6 cellular contexts compared by ENCODE assay signal in the genomic region with DNA sequence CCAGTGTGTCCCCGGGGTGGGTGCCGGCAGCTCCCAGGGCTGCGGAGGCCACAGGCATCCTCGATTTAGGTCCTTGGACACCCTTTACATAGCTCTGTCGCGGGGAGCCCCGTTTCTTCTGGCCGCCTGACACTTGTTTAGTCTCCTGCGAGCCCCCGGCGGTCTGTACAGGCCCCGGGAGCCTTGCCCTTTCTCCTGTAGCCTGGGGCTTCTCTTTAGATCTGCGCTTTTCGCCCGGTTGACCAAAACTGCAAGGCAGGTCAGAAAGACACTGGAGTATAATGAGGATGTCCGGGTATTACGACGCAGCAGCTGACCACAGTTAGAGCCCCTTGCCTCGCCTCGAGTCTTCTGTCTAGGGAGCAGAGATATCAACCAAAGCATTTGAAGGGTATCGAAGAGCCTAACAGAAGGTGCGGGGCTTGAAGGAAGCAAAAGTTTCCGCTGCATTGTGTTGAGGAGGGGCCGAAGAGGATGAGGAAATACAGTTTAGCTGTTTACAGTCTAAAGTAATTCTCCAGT. TPM values are rescaled to one million over a fixed set of nuclear protein-coding genes. Genes with fewer than 3 reads are reported as not detected.
A peak's percentile ranks its signal among the peaks of the same experiment; 100 is the strongest.
DNase-seq lines count a peak whose midpoint lies in the region; ATAC-seq, FAIRE-seq and TF ChIP-seq lines count a peak whose summit lies in the region.

No MANE protein-coding gene starts in this region.

- DNase-seq in cardiac muscle cell (ENCODE audit: low read depth in 1 of 2, low spot score in 1 of 2): no peak
- DNase-seq in cardiac septum (ENCODE audit: low spot score): no peak
- no peak for DNase-seq in WERI-Rb-1
- DNase-seq in HepG2 (ENCODE audit: low spot score): no peak
- no peak for DNase-seq in GM19238 (ENCODE audit: insufficient read length, low spot score)
- no peak for DNase-seq in activated CD4-positive, alpha-beta T cell treated with anti-CD3 and anti-CD28 coated beads for 1 hour

- TF ChIP-seq CTCF in cardiac muscle cell (IDR thresholded peaks at IDR 0.05; ENCODE audit: low read depth, low read length): no peak
- TF ChIP-seq CTCF in WERI-Rb-1 (IDR thresholded peaks at IDR 0.05; ENCODE audit: low read depth, low read length): no peak
- TF ChIP-seq CTCF in HepG2 (CRISPR knock-in tag; IDR thresholded peaks at IDR 0.05): no peak

- FAIRE-seq in HepG2 (lab: Jason Lieb, UNC): no peak

- peaks cover 25% of the 10 kb centered on the region for H3K79me2 ChIP-seq in HepG2 (ENCODE audit: insufficient read depth, low read length)

- H3K4me3 ChIP-seq in cardiac muscle cell: peak overlapping the region; percentile 57
- peak overlapping the region; percentile 76 for H3K4me3 ChIP-seq in WERI-Rb-1 (ENCODE audit: low read depth, low read length)
- H3K4me3 ChIP-seq in HepG2 (replicated peaks in 1 of 3; ENCODE audit: insufficient read depth in 1 of 3, low read depth in 2 of 3, low read length in 3 of 3): peak overlapping the region; percentile 61 to 79 (median 70)

- H3K27me3 ChIP-seq in cardiac muscle cell (no peaks in the 10 kb centered on the region), WERI-Rb-1 (ENCODE audit: insufficient read depth, low read depth, severe bottlenecking) (no peaks in the 10 kb centered on the region), HepG2 (ENCODE audit: control insufficient read depth in 1 of 2, insufficient read depth in 2 of 2, low read length in 2 of 2) (no peaks in the 10 kb centered on the region)

- H3K9me3 ChIP-seq in cardiac muscle cell (ENCODE audit: low read depth): no peaks in the 10 kb centered on the region
- no peaks in the 10 kb centered on the region for H3K9me3 ChIP-seq in WERI-Rb-1 (ENCODE audit: severe bottlenecking)
- H3K9me3 ChIP-seq in HepG2 (ENCODE audit: low read length): no peaks in the 10 kb centered on the region

- BruUV-seq in HepG2 (replicated peaks; lab: Mats Ljungman, UMichigan): TSS peak; percentile 71

- peak overlapping the region; percentile 70 for H3K4me2 ChIP-seq in HepG2 (ENCODE audit: low read depth, low read length)

- TF ChIP-seq RAD21 in HepG2 (CRISPR knock-in tag; IDR thresholded peaks at IDR 0.05): no peak

- TF ChIP-seq EP300 in HepG2 (IDR thresholded peaks at IDR 0.05; ENCODE audit: low read depth in 2 of 2, low read length in 2 of 2) (no peak), HepG2 (CRISPR knock-in tag; IDR thresholded peaks at IDR 0.05; ENCODE audit: borderline replicate concordance) (no peak)

- no peaks in the 10 kb centered on the region for H4K20me1 ChIP-seq in HepG2 (ENCODE audit: insufficient read depth, low read length)

- in situ Hi-C loops in HepG2 (cut with HindIII; ENCODE audit: extremely low pct_ligation_motif_present, low pct_unique_long_range_greater_than_20kb): no loop called here

- CTCF ChIA-PET in HepG2 (lab: Yijun Ruan, JAX; ENCODE audit: low intra/inter-chr PET ratio, low total read pairs): no interaction called here

- intact Hi-C loops in cardiac septum (cut with DNase I) (loop anchor here (2.0 kb wide), 1 partner anchor 45 kb away; a partner anchor contains a TSS), HepG2 (cut with micrococcal nuclease; ENCODE audit: unreplicated experiment) (loop anchor here (5.0 kb wide), 1 partner anchor 44 kb away; a partner anchor contains a TSS)

- POLR2A ChIA-PET in HepG2 (lab: Yijun Ruan, JAX): interaction anchor here (1.3 kb wide), 1 partner anchor 45 kb away, joined by 7 read pairs; a partner anchor contains a TSS

- H3K4me1 ChIP-seq in cardiac muscle cell (ENCODE audit: low read depth) (no peaks in the 10 kb centered on the region), HepG2 (ENCODE audit: insufficient read depth, low read length) (peaks cover 45% of the 10 kb centered on the region)

- 0% methylated on average over 3 of the region's 24 CpGs for WGBS in HepG2 (ENCODE audit: low lambda C conversion rate)

- H3K36me3 ChIP-seq in cardiac muscle cell: no peaks in the 10 kb centered on the region
- peaks cover 38% of the 10 kb centered on the region for H3K36me3 ChIP-seq in WERI-Rb-1
- H3K36me3 ChIP-seq in HepG2 (replicated peaks in 1 of 2; ENCODE audit: control insufficient read depth in 1 of 2, insufficient read depth in 2 of 2, low read length in 2 of 2): peaks cover 0 to 6% of the 10 kb centered on the region in 2 experiments; a peak in 1 of 5 replicates

- no peak overlapping the region for H2AFZ ChIP-seq in HepG2 (ENCODE audit: low read length)

- H3K9ac ChIP-seq in HepG2 (ENCODE audit: insufficient read depth, low read depth, low read length): peak overlapping the region; percentile 74

- TF ChIP-seq POLR2A in HepG2 (IDR thresholded peaks at IDR 0.05; ENCODE audit: insufficient read depth in 1 of 2, low read depth in 2 of 2, low read length in 2 of 2): no peak

- ATAC-seq in HepG2: peak; percentile 24

- H3K27ac ChIP-seq in cardiac muscle cell (peak overlapping the region; percentile 44), WERI-Rb-1 (peak overlapping the region; percentile 88), HepG2 (ENCODE audit: extremely low read length, insufficient read depth, low read length) (peak overlapping the region; percentile 67)

RNA-seq across cellular contexts. Expression of a gene that starts 0.4 kb away (rescaled TPM):
- total RNA-seq in cardiac muscle cell (6.0 and 7.6 TPM in 2 replicates), cardiac septum (15.6 TPM), HepG2 (2016; rRNA removed; fragmentation: Illumina TruSeq; extraction: Trizol) (24.3 and 44.2 TPM in 2 replicates)
- polyA plus RNA-seq in cardiac muscle cell (24.7 and 28.0 TPM in 2 replicates), HepG2 (2011; rRNA removed) (16.1 and 19.8 TPM in 2 replicates)
- 2.4 and 3.1 TPM in 2 replicates for total RNA-seq in HepG2 (2016; cell fraction: cytosol; rRNA removed; fragmentation: Illumina TruSeq; extraction: Trizol; ENCODE audit: low read depth)
- total RNA-seq in HepG2 (2016; cell fraction: insoluble cytoplasmic fraction; rRNA removed; fragmentation: Illumina TruSeq; extraction: Trizol): 25.6 and 47.6 TPM in 2 replicates
- total RNA-seq in HepG2 (2016; cell fraction: membrane; rRNA removed; fragmentation: Illumina TruSeq; extraction: Trizol): 13.5 and 13.7 TPM in 2 replicates
- 12.9 and 17.1 TPM in 2 replicates for total RNA-seq in HepG2 (2016; cell fraction: nucleus; rRNA removed; fragmentation: Illumina TruSeq; extraction: Trizol)
- polyA plus RNA-seq in HepG2 (2011; cell fraction: cytosol; rRNA removed): 11.8 and 16.5 TPM in 2 replicates
- polyA plus RNA-seq in HepG2 (2011; cell fraction: nucleus; rRNA removed): 5.8 and 6.0 TPM in 2 replicates
- polyA plus RNA-seq in HepG2 (2012): 14.4 and 18.3 TPM in 2 replicates
- polyA plus RNA-seq in HepG2 (2016; cell fraction: cytosol; fragmentation: Illumina TruSeq; extraction: Trizol; ENCODE audit: low read depth): 2.5 and 2.8 TPM in 2 replicates
- polyA plus RNA-seq in HepG2 (2016; cell fraction: insoluble cytoplasmic fraction; fragmentation: Illumina TruSeq; extraction: Trizol; ENCODE audit: low read depth): 57.9 and 58.3 TPM in 2 replicates
- polyA plus RNA-seq in HepG2 (2016; cell fraction: membrane; fragmentation: Illumina TruSeq; extraction: Trizol; ENCODE audit: low read depth): 8.6 and 9.5 TPM in 2 replicates
- polyA plus RNA-seq in HepG2 (2016; cell fraction: nucleus; fragmentation: Illumina TruSeq; extraction: Trizol; ENCODE audit: insufficient read depth, low read depth): 22.5 and 24.9 TPM in 2 replicates
- polyA minus RNA-seq in HepG2 (2011; rRNA and poly(A)+ RNA removed; ENCODE audit: low replicate concordance): 9.4 and 25.7 TPM in 2 replicates
- polyA minus RNA-seq in HepG2 (2011; cell fraction: cytosol; rRNA and poly(A)+ RNA removed): 16.2 and 17.1 TPM in 2 replicates
- polyA minus RNA-seq in HepG2 (2011; cell fraction: nucleus; rRNA and poly(A)+ RNA removed): 15.1 and 18.4 TPM in 2 replicates

RNA-seq across cellular contexts. Expression of a gene that starts 0.8 kb away (rescaled TPM):
- 23.3 and 48.7 TPM in 2 replicates for total RNA-seq in cardiac muscle cell
- polyA plus RNA-seq in cardiac muscle cell: 25.6 and 32.0 TPM in 2 replicates
- total RNA-seq in cardiac septum: 19.4 TPM
- 5.2 and 5.6 TPM in 2 replicates for total RNA-seq in HepG2 (2016; rRNA removed; fragmentation: Illumina TruSeq; extraction: Trizol)
- total RNA-seq in HepG2 (2016; cell fraction: cytosol; rRNA removed; fragmentation: Illumina TruSeq; extraction: Trizol; ENCODE audit: low read depth): 29.5 and 32.5 TPM in 2 replicates
- total RNA-seq in HepG2 (2016; cell fraction: insoluble cytoplasmic fraction; rRNA removed; fragmentation: Illumina TruSeq; extraction: Trizol): 6.6 and 8.1 TPM in 2 replicates
- 24.2 and 27.3 TPM in 2 replicates for total RNA-seq in HepG2 (2016; cell fraction: membrane; rRNA removed; fragmentation: Illumina TruSeq; extraction: Trizol)
- 0.65 and 1.8 TPM in 2 replicates for total RNA-seq in HepG2 (2016; cell fraction: nucleus; rRNA removed; fragmentation: Illumina TruSeq; extraction: Trizol)
- 8.3 and 11.5 TPM in 2 replicates for polyA plus RNA-seq in HepG2 (2011; rRNA removed)
- 8.2 and 9.2 TPM in 2 replicates for polyA plus RNA-seq in HepG2 (2011; cell fraction: cytosol; rRNA removed)
- polyA plus RNA-seq in HepG2 (2011; cell fraction: nucleus; rRNA removed): 3.1 and 3.7 TPM in 2 replicates
- polyA plus RNA-seq in HepG2 (2012): 4.6 and 7.2 TPM in 2 replicates
- polyA plus RNA-seq in HepG2 (2016; cell fraction: cytosol; fragmentation: Illumina TruSeq; extraction: Trizol; ENCODE audit: low read depth): 50.8 and 53.0 TPM in 2 replicates
- polyA plus RNA-seq in HepG2 (2016; cell fraction: insoluble cytoplasmic fraction; fragmentation: Illumina TruSeq; extraction: Trizol; ENCODE audit: low read depth): 8.5 and 8.8 TPM in 2 replicates
- 28.6 and 29.4 TPM in 2 replicates for polyA plus RNA-seq in HepG2 (2016; cell fraction: membrane; fragmentation: Illumina TruSeq; extraction: Trizol; ENCODE audit: low read depth)
- polyA plus RNA-seq in HepG2 (2016; cell fraction: nucleus; fragmentation: Illumina TruSeq; extraction: Trizol; ENCODE audit: insufficient read depth, low read depth): 3.8 and 5.8 TPM in 2 replicates
- 2.0 and 3.7 TPM in 2 replicates for polyA minus RNA-seq in HepG2 (2011; rRNA and poly(A)+ RNA removed; ENCODE audit: low replicate concordance)
- 0.88 TPM in 1 of 2 replicates, not detected in the other for polyA minus RNA-seq in HepG2 (2011; cell fraction: cytosol; rRNA and poly(A)+ RNA removed)
- polyA minus RNA-seq in HepG2 (2011; cell fraction: nucleus; rRNA and poly(A)+ RNA removed): 4.0 and 4.2 TPM in 2 replicates

RNA-seq across cellular contexts. Expression of a gene that starts 0.8 kb away (rescaled TPM):
- total RNA-seq in cardiac muscle cell: 1.7 and 2.3 TPM in 2 replicates
- 32.4 and 42.2 TPM in 2 replicates for polyA plus RNA-seq in cardiac muscle cell
- total RNA-seq in cardiac septum: 41.4 TPM
- 13.6 and 18.9 TPM in 2 replicates for total RNA-seq in HepG2 (2016; rRNA removed; fragmentation: Illumina TruSeq; extraction: Trizol)
- 67.8 and 80.6 TPM in 2 replicates for total RNA-seq in HepG2 (2016; cell fraction: cytosol; rRNA removed; fragmentation: Illumina TruSeq; extraction: Trizol; ENCODE audit: low read depth)
- 11.6 and 13.5 TPM in 2 replicates for total RNA-seq in HepG2 (2016; cell fraction: insoluble cytoplasmic fraction; rRNA removed; fragmentation: Illumina TruSeq; extraction: Trizol)
- total RNA-seq in HepG2 (2016; cell fraction: membrane; rRNA removed; fragmentation: Illumina TruSeq; extraction: Trizol): 41.3 and 48.8 TPM in 2 replicates
- total RNA-seq in HepG2 (2016; cell fraction: nucleus; rRNA removed; fragmentation: Illumina TruSeq; extraction: Trizol): 6.7 and 10.8 TPM in 2 replicates
- polyA plus RNA-seq in HepG2 (2011; rRNA removed): 5.1 and 6.1 TPM in 2 replicates
- polyA plus RNA-seq in HepG2 (2011; cell fraction: cytosol; rRNA removed): 1.6 and 2.4 TPM in 2 replicates
- 17.7 and 18.0 TPM in 2 replicates for polyA plus RNA-seq in HepG2 (2011; cell fraction: nucleus; rRNA removed)
- 14.6 and 21.5 TPM in 2 replicates for polyA plus RNA-seq in HepG2 (2012)
- 56.1 and 69.9 TPM in 2 replicates for polyA plus RNA-seq in HepG2 (2016; cell fraction: cytosol; fragmentation: Illumina TruSeq; extraction: Trizol; ENCODE audit: low read depth)
- polyA plus RNA-seq in HepG2 (2016; cell fraction: insoluble cytoplasmic fraction; fragmentation: Illumina TruSeq; extraction: Trizol; ENCODE audit: low read depth): 10.2 and 11.2 TPM in 2 replicates
- 34.3 and 42.3 TPM in 2 replicates for polyA plus RNA-seq in HepG2 (2016; cell fraction: membrane; fragmentation: Illumina TruSeq; extraction: Trizol; ENCODE audit: low read depth)
- polyA plus RNA-seq in HepG2 (2016; cell fraction: nucleus; fragmentation: Illumina TruSeq; extraction: Trizol; ENCODE audit: insufficient read depth, low read depth): 11.8 and 19.6 TPM in 2 replicates
- 4.2 and 6.5 TPM in 2 replicates for polyA minus RNA-seq in HepG2 (2011; rRNA and poly(A)+ RNA removed; ENCODE audit: low replicate concordance)
- 2.0 and 3.7 TPM in 2 replicates for polyA minus RNA-seq in HepG2 (2011; cell fraction: cytosol; rRNA and poly(A)+ RNA removed)
- 6.1 and 8.7 TPM in 2 replicates for polyA minus RNA-seq in HepG2 (2011; cell fraction: nucleus; rRNA and poly(A)+ RNA removed)

RNA-seq across cellular contexts. Expression of a gene that starts 45.1 kb away (rescaled TPM):
- 51.0 and 62.6 TPM in 2 replicates for total RNA-seq in cardiac muscle cell
- polyA plus RNA-seq in cardiac muscle cell: 119 and 126 TPM in 2 replicates
- 207 TPM for total RNA-seq in cardiac septum
- 65.3 and 81.6 TPM in 2 replicates for total RNA-seq in HepG2 (2016; rRNA removed; fragmentation: Illumina TruSeq; extraction: Trizol)
- total RNA-seq in HepG2 (2016; cell fraction: cytosol; rRNA removed; fragmentation: Illumina TruSeq; extraction: Trizol; ENCODE audit: low read depth): 48.9 and 60.1 TPM in 2 replicates
- total RNA-seq in HepG2 (2016; cell fraction: insoluble cytoplasmic fraction; rRNA removed; fragmentation: Illumina TruSeq; extraction: Trizol): 66.6 and 82.1 TPM in 2 replicates
- total RNA-seq in HepG2 (2016; cell fraction: membrane; rRNA removed; fragmentation: Illumina TruSeq; extraction: Trizol): 83.8 and 87.5 TPM in 2 replicates
- 23.8 and 26.8 TPM in 2 replicates for total RNA-seq in HepG2 (2016; cell fraction: nucleus; rRNA removed; fragmentation: Illumina TruSeq; extraction: Trizol)
- polyA plus RNA-seq in HepG2 (2011; rRNA removed): 92.9 and 109 TPM in 2 replicates
- 68.4 and 100 TPM in 2 replicates for polyA plus RNA-seq in HepG2 (2011; cell fraction: cytosol; rRNA removed)
- polyA plus RNA-seq in HepG2 (2011; cell fraction: nucleus; rRNA removed): 24.9 and 29.2 TPM in 2 replicates
- polyA plus RNA-seq in HepG2 (2012): 88.7 and 108 TPM in 2 replicates
- polyA plus RNA-seq in HepG2 (2016; cell fraction: cytosol; fragmentation: Illumina TruSeq; extraction: Trizol; ENCODE audit: low read depth): 64.9 and 80.1 TPM in 2 replicates
- 77.6 and 82.3 TPM in 2 replicates for polyA plus RNA-seq in HepG2 (2016; cell fraction: insoluble cytoplasmic fraction; fragmentation: Illumina TruSeq; extraction: Trizol; ENCODE audit: low read depth)
- 81.0 and 84.5 TPM in 2 replicates for polyA plus RNA-seq in HepG2 (2016; cell fraction: membrane; fragmentation: Illumina TruSeq; extraction: Trizol; ENCODE audit: low read depth)
- 43.9 and 46.2 TPM in 2 replicates for polyA plus RNA-seq in HepG2 (2016; cell fraction: nucleus; fragmentation: Illumina TruSeq; extraction: Trizol; ENCODE audit: insufficient read depth, low read depth)
- 35.6 and 56.8 TPM in 2 replicates for polyA minus RNA-seq in HepG2 (2011; rRNA and poly(A)+ RNA removed; ENCODE audit: low replicate concordance)
- 13.1 and 17.3 TPM in 2 replicates for polyA minus RNA-seq in HepG2 (2011; cell fraction: cytosol; rRNA and poly(A)+ RNA removed)
- polyA minus RNA-seq in HepG2 (2011; cell fraction: nucleus; rRNA and poly(A)+ RNA removed): 18.0 and 23.9 TPM in 2 replicates

RNA-seq across cellular contexts. Expression of a gene that starts 49.2 kb away (rescaled TPM):
- total RNA-seq in cardiac muscle cell: 7.5 and 10.0 TPM in 2 replicates
- polyA plus RNA-seq in cardiac muscle cell: 3.2 and 4.5 TPM in 2 replicates
- 43.4 TPM for total RNA-seq in cardiac septum
- total RNA-seq in HepG2 (2016; rRNA removed; fragmentation: Illumina TruSeq; extraction: Trizol): 0.21 and 0.29 TPM in 2 replicates
- total RNA-seq in HepG2 (2016; cell fraction: cytosol; rRNA removed; fragmentation: Illumina TruSeq; extraction: Trizol; ENCODE audit: low read depth): 0.10 TPM in 1 of 2 replicates, not detected in the other
- 0.13 and 0.76 TPM in 2 replicates for total RNA-seq in HepG2 (2016; cell fraction: insoluble cytoplasmic fraction; rRNA removed; fragmentation: Illumina TruSeq; extraction: Trizol)
- total RNA-seq in HepG2 (2016; cell fraction: membrane; rRNA removed; fragmentation: Illumina TruSeq; extraction: Trizol): 0.34 and 0.40 TPM in 2 replicates
- 0.43 and 0.47 TPM in 2 replicates for total RNA-seq in HepG2 (2016; cell fraction: nucleus; rRNA removed; fragmentation: Illumina TruSeq; extraction: Trizol)
- polyA plus RNA-seq in HepG2 (2011; rRNA removed): 0.37 and 0.61 TPM in 2 replicates
- polyA plus RNA-seq in HepG2 (2011; cell fraction: cytosol; rRNA removed): 0.27 and 0.32 TPM in 2 replicates
- polyA plus RNA-seq in HepG2 (2011; cell fraction: nucleus; rRNA removed): 0.19 and 0.23 TPM in 2 replicates
- polyA plus RNA-seq in HepG2 (2012): 0.15 and 0.30 TPM in 2 replicates
- polyA plus RNA-seq in HepG2 (2016; cell fraction: cytosol; fragmentation: Illumina TruSeq; extraction: Trizol; ENCODE audit: low read depth): 0.12 and 0.15 TPM in 2 replicates
- 0.32 and 0.61 TPM in 2 replicates for polyA plus RNA-seq in HepG2 (2016; cell fraction: insoluble cytoplasmic fraction; fragmentation: Illumina TruSeq; extraction: Trizol; ENCODE audit: low read depth)
- polyA plus RNA-seq in HepG2 (2016; cell fraction: membrane; fragmentation: Illumina TruSeq; extraction: Trizol; ENCODE audit: low read depth): 0.24 and 0.27 TPM in 2 replicates
- 0.17 and 0.18 TPM in 2 replicates for polyA plus RNA-seq in HepG2 (2016; cell fraction: nucleus; fragmentation: Illumina TruSeq; extraction: Trizol; ENCODE audit: insufficient read depth, low read depth)
- polyA minus RNA-seq in HepG2 (2011; rRNA and poly(A)+ RNA removed; ENCODE audit: low replicate concordance): 0.72 and 2.8 TPM in 2 replicates
- 0.49 TPM in 1 of 2 replicates, not detected in the other for polyA minus RNA-seq in HepG2 (2011; cell fraction: cytosol; rRNA and poly(A)+ RNA removed)
- 0.52 and 0.75 TPM in 2 replicates for polyA minus RNA-seq in HepG2 (2011; cell fraction: nucleus; rRNA and poly(A)+ RNA removed)
